Comparison of ENCODE assay signal across 1 cellular context in the genomic region with DNA sequence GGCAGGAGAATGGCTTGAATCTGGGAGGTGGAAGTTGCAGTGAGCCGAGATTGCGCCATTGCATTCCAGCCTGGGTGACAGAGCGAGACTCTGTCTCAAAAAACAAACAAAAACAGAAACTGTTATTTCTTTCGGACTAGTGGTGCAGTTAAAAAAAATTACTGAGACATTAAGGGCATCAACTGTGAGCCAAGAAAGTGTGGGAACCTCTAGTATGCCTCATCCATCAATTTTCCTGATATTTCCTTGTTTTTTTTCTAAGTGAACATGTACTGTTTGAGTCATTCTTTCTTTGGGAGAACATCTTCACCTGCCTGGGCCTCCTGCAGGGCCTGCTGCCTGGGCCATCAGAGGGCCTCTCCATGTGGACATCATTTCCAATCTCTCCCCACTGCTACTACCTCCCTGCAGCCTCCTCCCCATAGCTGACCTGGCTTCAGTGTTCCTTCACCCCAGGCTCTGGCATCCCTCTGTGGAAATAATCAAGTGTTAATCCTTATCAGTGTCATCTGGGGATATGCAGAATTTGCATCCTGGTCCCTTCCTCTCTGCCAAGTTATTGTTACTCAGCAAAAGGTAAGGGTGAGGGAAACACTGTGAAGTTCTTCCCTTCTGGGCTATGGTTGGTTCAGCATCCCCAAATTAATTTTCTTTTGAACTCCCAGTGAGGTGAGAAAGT.
A peak's percentile ranks its signal among the peaks of the same experiment; 100 is the strongest.
TF ChIP-seq lines count a peak whose summit lies in the region.

No MANE protein-coding gene starts in this region.

TF ChIP-seq in IMR-90, 13 proteins besides CTCF, POLR2A, EP300 and RAD21:
- peak; percentile 70 for TF ChIP-seq CEBPB (IDR thresholded peaks at IDR 0.05; ENCODE audit: low read depth, low read length)
- no peak for TF ChIP-seq ELK1 (IDR thresholded peaks at IDR 0.05; ENCODE audit: borderline replicate concordance, low read depth, low read length)
TF ChIP-seq in IMR-90: peak in this region for 1.
